Comparison of ENCODE assay signal across 1 cellular context in genomic region chr11:61361686-61362541, GRCh38.
TF ChIP-seq lines count a peak whose summit lies in the region.

CYB561A3 (minus strand) TSS chr11:61361882; CDS start chr11:61356713, 5,169 bp downstream.
TMEM138 (plus strand) TSS chr11:61362374; CDS start chr11:61364391, 2,017 bp downstream.

TF ChIP-seq in HEK293, 187 proteins besides CTCF, POLR2A, EP300 and RAD21 (continued from another document and continues in another):
- peak; percentile 46; the same call in 1 of the 2 replicates for TF ChIP-seq ZNF341 (tag by site-specific recombination; IDR thresholded peaks at IDR 0.05; ENCODE audit: low read depth)
- TF ChIP-seq ZNF629 (tag by site-specific recombination; IDR thresholded peaks at IDR 0.05), result peak; percentile 53
- TF ChIP-seq REST (tag by site-specific recombination; IDR thresholded peaks at IDR 0.05), result no peak
- no peak for TF ChIP-seq ZNF529 (tag by site-specific recombination; IDR thresholded peaks at IDR 0.05; ENCODE audit: insufficient replicate concordance)
- TF ChIP-seq ZFHX2 (tag by site-specific recombination; conservative IDR thresholded peaks at IDR 0.05), result peak; percentile 92
- TF ChIP-seq ZNF837 (tag by site-specific recombination; IDR thresholded peaks at IDR 0.05), result no peak
- TF ChIP-seq ZNF776 (tag by site-specific recombination; IDR thresholded peaks at IDR 0.05; ENCODE audit: borderline replicate concordance), result no peak
- peak; percentile 91 for TF ChIP-seq YY1 (tag by site-specific recombination; IDR thresholded peaks at IDR 0.05)
- no peak for TF ChIP-seq ZNF645 (tag by site-specific recombination; IDR thresholded peaks at IDR 0.05)
- TF ChIP-seq ZNF544 (tag by site-specific recombination; IDR thresholded peaks at IDR 0.05), result no peak
- peak; percentile 79 for TF ChIP-seq ZNF518A (tag by site-specific recombination; conservative IDR thresholded peaks at IDR 0.05; ENCODE audit: low read depth)
- no peak for TF ChIP-seq ZNF311 (tag by site-specific recombination; IDR thresholded peaks at IDR 0.05; ENCODE audit: borderline replicate concordance)
- TF ChIP-seq ZNF670 (tag by site-specific recombination; IDR thresholded peaks at IDR 0.05; ENCODE audit: low read depth), result no peak
- no peak for TF ChIP-seq ZNF266 (tag by site-specific recombination; IDR thresholded peaks at IDR 0.05; ENCODE audit: low read depth)
- no peak for TF ChIP-seq ZNF658 (tag by site-specific recombination; IDR thresholded peaks at IDR 0.05)
- 0 out of 2 replicates have a peak, but pooled peaks have one; percentile 9 for TF ChIP-seq ZNF580 (tag by site-specific recombination; IDR thresholded peaks at IDR 0.05)
- TF ChIP-seq ZNF121 (tag by site-specific recombination; IDR thresholded peaks at IDR 0.05), result no peak
- no peak for TF ChIP-seq RBAK (tag by site-specific recombination; IDR thresholded peaks at IDR 0.05)
- TF ChIP-seq KLF9 (tag by site-specific recombination; IDR thresholded peaks at IDR 0.05; ENCODE audit: low read depth), result peak; percentile 64; the same call in 1 of the 2 replicates
- TF ChIP-seq INSM2 (tag by site-specific recombination; IDR thresholded peaks at IDR 0.05), result no peak
- TF ChIP-seq ZNF274 (IDR thresholded peaks at IDR 0.05; ENCODE audit: low read length), result no peak
- no peak for TF ChIP-seq ZNF274 (tag by site-specific recombination; IDR thresholded peaks at IDR 0.05; ENCODE audit: borderline replicate concordance)
- TF ChIP-seq ZFP69B (tag by site-specific recombination; IDR thresholded peaks at IDR 0.05), result peak; percentile 78
- TF ChIP-seq ZNF24 (tag by site-specific recombination; IDR thresholded peaks at IDR 0.05), result peak; percentile 6; the same call in 1 of the 2 replicates
- TF ChIP-seq ZNF610 (tag by site-specific recombination; IDR thresholded peaks at IDR 0.05; ENCODE audit: borderline replicate concordance), result no peak
- no peak for TF ChIP-seq ZNF280C (tag by site-specific recombination; IDR thresholded peaks at IDR 0.05)
- no peak for TF ChIP-seq ZNF16 (tag by site-specific recombination; IDR thresholded peaks at IDR 0.05; ENCODE audit: low read depth)
- peak; percentile 61; the same call in 1 of the 2 replicates for TF ChIP-seq ZNF639 (tag by site-specific recombination; IDR thresholded peaks at IDR 0.05)
- no peak for TF ChIP-seq ZNF132 (tag by site-specific recombination; IDR thresholded peaks at IDR 0.05; ENCODE audit: borderline replicate concordance)
- peak; percentile 44 for TF ChIP-seq SETDB1 (IDR thresholded peaks at IDR 0.05; ENCODE audit: insufficient read length, low read length)
- TF ChIP-seq ZNF664 (tag by site-specific recombination; IDR thresholded peaks at IDR 0.05), result no peak
- no peak for TF ChIP-seq GLI2 (tag by site-specific recombination; IDR thresholded peaks at IDR 0.05; ENCODE audit: borderline replicate concordance, low read depth)
- peak; percentile 83 for TF ChIP-seq ZNF660 (tag by site-specific recombination; IDR thresholded peaks at IDR 0.05)
- TF ChIP-seq ZNF391 (tag by site-specific recombination; IDR thresholded peaks at IDR 0.05; ENCODE audit: borderline replicate concordance, low read depth), result no peak
- TF ChIP-seq BCL11A (tag by site-specific recombination; IDR thresholded peaks at IDR 0.05; ENCODE audit: low read depth), result 0 out of 2 replicates have a peak, but pooled peaks have one; percentile 16
- no peak for TF ChIP-seq ZNF558 (tag by site-specific recombination; IDR thresholded peaks at IDR 0.05)
- no peak for TF ChIP-seq ZNF398 (tag by site-specific recombination; IDR thresholded peaks at IDR 0.05)
- no peak for TF ChIP-seq SALL2 (tag by site-specific recombination; IDR thresholded peaks at IDR 0.05; ENCODE audit: borderline replicate concordance)
- TF ChIP-seq BCL11B (tag by site-specific recombination; IDR thresholded peaks at IDR 0.05; ENCODE audit: low read depth), result 0 out of 2 replicates have a peak, but pooled peaks have one; percentile 66
- no peak for TF ChIP-seq ZBTB8A (tag by site-specific recombination; IDR thresholded peaks at IDR 0.05)
- TF ChIP-seq ZNF623 (tag by site-specific recombination; IDR thresholded peaks at IDR 0.05), result no peak
- peak; percentile 91 for TF ChIP-seq ZNF76 (tag by site-specific recombination; IDR thresholded peaks at IDR 0.05; ENCODE audit: borderline replicate concordance, low read depth)
- no peak for TF ChIP-seq MYNN (tag by site-specific recombination; IDR thresholded peaks at IDR 0.05; ENCODE audit: borderline replicate concordance)
- TF ChIP-seq KLF16 (tag by site-specific recombination; IDR thresholded peaks at IDR 0.05), result peak; percentile 26; the same call in 1 of the 2 replicates
- TF ChIP-seq KLF10 (tag by site-specific recombination; IDR thresholded peaks at IDR 0.05), result peak; percentile 6; the same call in 1 of the 2 replicates
- TF ChIP-seq ZNF501 (tag by site-specific recombination; IDR thresholded peaks at IDR 0.05), result peak; percentile 90
- peak; percentile 87 for TF ChIP-seq ZNF600 (tag by site-specific recombination; IDR thresholded peaks at IDR 0.05)
